In genomic region chr1:236734141-236734765, GRCh38 we compare ENCODE assay signal across 14 cellular contexts. TPM values are rescaled to one million over a fixed set of nuclear protein-coding genes. Genes with fewer than 3 reads are reported as not detected.
DNase-seq lines count a peak whose midpoint lies in the region; ATAC-seq and TF ChIP-seq lines count a peak whose summit lies in the region.
"Had no signal": no experiment of that assay in that cellular context is flagged by ENCODE, and none has a peak within 500 bp of the region (broad histone marks: within the 10 kb centered on the region; RNA-seq: fewer than 3 reads in every experiment).

No MANE protein-coding gene starts in this region.

- H3K4me1 Mint-ChIP-seq in activated CD4-positive, alpha-beta memory T cell treated with anti-CD3 and anti-CD28 coated beads for 36 hours (ENCODE audit: low read depth), result peaks cover 2% of the 10 kb centered on the region
- H3K4me1 Mint-ChIP-seq: naive B cell had no signal

- 34 to 58% methylated on average over 8 of the region's 8 CpGs for WGBS in esophagus squamous epithelium, 2 donors

- TF ChIP-seq POLR2A in esophagus squamous epithelium (IDR thresholded peaks at IDR 0.05), result no peak

- H3K27ac Mint-ChIP-seq in activated CD4-positive, alpha-beta memory T cell treated with anti-CD3 and anti-CD28 coated beads for 36 hours, result no peak overlapping the region
- H3K27ac Mint-ChIP-seq: naive B cell had no signal

- POLR2A ChIA-PET in activated CD4-positive, alpha-beta memory T cell treated with anti-CD3 and anti-CD28 coated beads for 36 hours (lab: Charles Lee), result no interaction called here

- no peak overlapping the region for H3K27ac ChIP-seq in esophagus squamous epithelium
- H3K27ac ChIP-seq: Peyer's patch had no signal

- H3K4me3 Mint-ChIP-seq in activated CD4-positive, alpha-beta memory T cell treated with anti-CD3 and anti-CD28 coated beads for 36 hours, result no peak overlapping the region
- H3K4me3 Mint-ChIP-seq: naive B cell had no signal

- no peaks in the 10 kb centered on the region for H3K9me3 ChIP-seq in esophagus squamous epithelium
- H3K9me3 ChIP-seq: Peyer's patch had no signal

- H3K36me3 ChIP-seq in kidney epithelial cell (ENCODE audit: control insufficient read depth, insufficient read depth, low read length), result no peaks in the 10 kb centered on the region
- H3K36me3 ChIP-seq in esophagus squamous epithelium, result no peaks in the 10 kb centered on the region
- H3K36me3 ChIP-seq: Peyer's patch had no signal

- H3K27me3 ChIP-seq in kidney epithelial cell (ENCODE audit: control insufficient read depth, insufficient read depth, low read length) (no peaks in the 10 kb centered on the region), esophagus squamous epithelium (no peaks in the 10 kb centered on the region)
- H3K27me3 ChIP-seq: Peyer's patch had no signal

- no peaks in the 10 kb centered on the region for H3K4me1 ChIP-seq in esophagus squamous epithelium
- H3K4me1 ChIP-seq: Peyer's patch had no signal

- TF ChIP-seq CTCF in choroid plexus epithelial cell (conservative IDR thresholded peaks at IDR 0.05; ENCODE audit: low read depth, low read length) (no peak), kidney epithelial cell (IDR thresholded peaks at IDR 0.05; ENCODE audit: insufficient read depth, low read length, poor library complexity, severe bottlenecking) (no peak), esophagus squamous epithelium (IDR thresholded peaks at IDR 0.05) (no peak)

- intact Hi-C loops in esophagus squamous epithelium (cut with DNase I), result no loop called here
- intact Hi-C loops in activated CD4-positive, alpha-beta memory T cell treated with anti-CD3 and anti-CD28 coated beads for 36 hours (cut with micrococcal nuclease), result no loop called here

- H3K4me3 ChIP-seq in choroid plexus epithelial cell (ENCODE audit: low read depth, low read length) (no peak overlapping the region), kidney epithelial cell (ENCODE audit: low read depth, low read length) (no peak overlapping the region), esophagus squamous epithelium (no peak overlapping the region)
- H3K4me3 ChIP-seq: Peyer's patch had no signal

- DNase-seq in HK-2 (ENCODE audit: unreplicated experiment) (peak; percentile 11), choroid plexus epithelial cell (ENCODE audit: low read depth) (peak; percentile 63), kidney epithelial cell (ENCODE audit: low read depth) (peak; percentile 10), NCI-H1694 treated with DMSO at 0.1 percent for 48 hours (lab: John Stamatoyannopoulos, UW) (no peak), esophagus squamous epithelium (lab: John Stamatoyannopoulos, UW) (no peak)
- DNase-seq in activated CD4-positive, alpha-beta memory T cell treated with anti-CD3 and anti-CD28 coated beads for 36 hours, result no peak
- DNase-seq: activated CD4-positive, alpha-beta T cell treated with anti-CD3 and anti-CD28 coated beads for 48 hours; anterior cingulate cortex; DND-41; naive B cell; Peyer's patch; stimulated activated CD4-positive, alpha-beta T cell treated with anti-CD3 and anti-CD28 coated beads, Interleukin-2, amount 100 ng/mL, for 24 hours had no signal

- no peaks in the 10 kb centered on the region for H3K36me3 Mint-ChIP-seq in activated CD4-positive, alpha-beta memory T cell treated with anti-CD3 and anti-CD28 coated beads for 36 hours
- H3K36me3 Mint-ChIP-seq: naive B cell had no signal

- ATAC-seq in GM18502 (IDR thresholded peaks at IDR 0.05; ENCODE audit: poor library complexity, unreplicated experiment) (peak; percentile 52), HG02759 (IDR thresholded peaks at IDR 0.05; ENCODE audit: unreplicated experiment) (no peak)

- H3K9me3 Mint-ChIP-seq in activated CD4-positive, alpha-beta memory T cell treated with anti-CD3 and anti-CD28 coated beads for 36 hours, result no peaks in the 10 kb centered on the region
- H3K9me3 Mint-ChIP-seq: naive B cell had no signal

- no peaks in the 10 kb centered on the region for H3K27me3 Mint-ChIP-seq in activated CD4-positive, alpha-beta memory T cell treated with anti-CD3 and anti-CD28 coated beads for 36 hours

- CTCF ChIA-PET in activated CD4-positive, alpha-beta memory T cell treated with anti-CD3 and anti-CD28 coated beads for 36 hours (lab: Charles Lee), result no interaction called here

RNA-seq across cellular contexts. Expression of gene ACTN2, which starts 48.0 kb away (rescaled TPM):
- total RNA-seq in kidney epithelial cell (0.17 and 0.48 TPM in 2 replicates), esophagus squamous epithelium (1 to 10 TPM in 1 of 4 donors, under 1 TPM in 1, not detected in 2; 0.47 to 1.3 TPM)
- under 1 TPM in 1 of 2 experiments, not detected in 1; 0.17 TPM for total RNA-seq in activated CD4-positive, alpha-beta memory T cell treated with anti-CD3 and anti-CD28 coated beads for 36 hours

Comparison
In these comparisons a context has a peak if more than half of its experiments do, and no peak if none do; other contexts are left out.
1. DNase-seq: peak in HK-2 (single experiment), choroid plexus epithelial cell (single experiment) and kidney epithelial cell (single experiment); none in NCI-H1694 treated with DMSO at 0.1 percent for 48 hours (single experiment), esophagus squamous epithelium (single experiment) and activated CD4-positive, alpha-beta memory T cell treated with anti-CD3 and anti-CD28 coated beads for 36 hours (single experiment).